In the genomic region with DNA sequence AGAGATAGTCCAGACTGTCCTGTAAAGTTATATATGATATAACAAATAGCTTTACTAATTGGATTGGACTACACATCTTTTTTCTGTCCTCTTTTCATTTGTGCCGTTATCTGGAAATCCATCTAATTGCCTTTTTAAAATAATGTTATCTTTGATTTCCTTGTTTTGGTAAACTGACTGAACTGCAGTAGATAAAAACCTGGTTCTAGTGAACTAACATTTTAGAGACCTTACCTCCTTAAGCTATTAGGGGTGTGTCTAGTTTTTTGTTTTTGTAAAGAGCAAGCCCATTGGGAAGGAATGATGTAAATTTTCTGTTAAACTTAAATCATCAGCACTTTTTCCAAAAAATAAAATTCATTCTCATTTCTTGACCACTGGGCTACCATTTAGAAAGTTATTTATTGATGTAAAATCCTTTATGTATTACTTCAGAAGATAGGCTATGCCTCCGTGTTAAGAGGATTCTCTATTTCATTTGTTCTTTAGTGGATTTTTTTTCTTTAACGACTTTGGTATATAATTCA, we compare ENCODE assay signal across 8 cellular contexts. TPM values are rescaled to one million over a fixed set of nuclear protein-coding genes. Genes with fewer than 3 reads are reported as not detected.
DNase-seq lines count a peak whose midpoint lies in the region; ATAC-seq and TF ChIP-seq lines count a peak whose summit lies in the region.

No MANE protein-coding gene starts in this region.

- H3K27me3 Mint-ChIP-seq in CD8-positive, alpha-beta T cell (ENCODE audit: low read depth) = no peaks in the 10 kb centered on the region
- H3K27me3 Mint-ChIP-seq in effector memory CD8-positive, alpha-beta T cell = no peaks in the 10 kb centered on the region
- H3K27me3 Mint-ChIP-seq in osteocyte (ENCODE audit: unreplicated experiment) = no peaks in the 10 kb centered on the region

- H3K4me1 Mint-ChIP-seq in CD8-positive, alpha-beta T cell (ENCODE audit: low read depth) = peaks cover 57% of the 10 kb centered on the region
- H3K4me1 Mint-ChIP-seq in effector memory CD8-positive, alpha-beta T cell (ENCODE audit: low read depth in 2 of 2) = peaks cover 47 to 64% of the 10 kb centered on the region in 2 donors
- peaks cover 65% of the 10 kb centered on the region for H3K4me1 Mint-ChIP-seq in osteocyte (ENCODE audit: unreplicated experiment)

- no peaks in the 10 kb centered on the region for H3K9me2 ChIP-seq in MM.1S (replicated peaks; ENCODE audit: insufficient read depth, low read length)

- H3K36me3 ChIP-seq in CD8-positive, alpha-beta T cell (ENCODE audit: insufficient read depth, low read length) = peaks cover 5% of the 10 kb centered on the region
- H3K36me3 ChIP-seq in MM.1S (replicated peaks; ENCODE audit: insufficient read depth, low read length) = peaks cover 25% of the 10 kb centered on the region; the same call in 1 of the 2 replicates

- no peaks in the 10 kb centered on the region for H3K27me3 ChIP-seq in CD8-positive, alpha-beta T cell (ENCODE audit: insufficient read depth, low read length)
- H3K27me3 ChIP-seq in MM.1S (replicated peaks; ENCODE audit: insufficient read depth, low read length) = no peaks in the 10 kb centered on the region

- peaks cover 71% of the 10 kb centered on the region for H3K79me2 ChIP-seq in MM.1S (ENCODE audit: low read length)

- H3K36me3 Mint-ChIP-seq in CD8-positive, alpha-beta T cell = peaks cover 37% of the 10 kb centered on the region
- peaks cover 46% of the 10 kb centered on the region for H3K36me3 Mint-ChIP-seq in effector memory CD8-positive, alpha-beta T cell (ENCODE audit: insufficient read depth)
- peaks cover 22% of the 10 kb centered on the region for H3K36me3 Mint-ChIP-seq in osteocyte (ENCODE audit: unreplicated experiment)

- no peaks in the 10 kb centered on the region for H3K9me3 ChIP-seq in CD8-positive, alpha-beta T cell (ENCODE audit: low read length)
- no peaks in the 10 kb centered on the region for H3K9me3 ChIP-seq in MM.1S (replicated peaks; ENCODE audit: insufficient read depth, low read length)

- H3K4me3 ChIP-seq in CD8-positive, alpha-beta T cell (ENCODE audit: low read depth, low read length) = peak overlapping the region; percentile 83
- H3K4me3 ChIP-seq in MM.1S (ENCODE audit: low read length) = peak overlapping the region; percentile 97

- peaks cover 20% of the 10 kb centered on the region for H3F3A ChIP-seq in MM.1S (ENCODE audit: insufficient read depth, low read length)

- no peak for TF ChIP-seq CTCF in CD8-positive, alpha-beta T cell (IDR thresholded peaks at IDR 0.05)
- TF ChIP-seq CTCF in MM.1S (IDR thresholded peaks at IDR 0.05; ENCODE audit: low read length) = no peak
- no peak for TF ChIP-seq CTCF in osteocyte (IDR thresholded peaks at IDR 0.05)

- peak overlapping the region; percentile 100 for H3K4me3 Mint-ChIP-seq in CD8-positive, alpha-beta T cell
- peak overlapping the region; percentile 98 to 99 for H3K4me3 Mint-ChIP-seq in effector memory CD8-positive, alpha-beta T cell
- peak overlapping the region; percentile 99 for H3K4me3 Mint-ChIP-seq in osteocyte (ENCODE audit: unreplicated experiment)

- ATAC-seq in CD8-positive, alpha-beta T cell = no peak
- no peak for ATAC-seq in effector memory CD8-positive, alpha-beta T cell (replicated peaks)
- ATAC-seq in HG03571 (IDR thresholded peaks at IDR 0.05; ENCODE audit: unreplicated experiment) (no peak), GM18868 (IDR thresholded peaks at IDR 0.05; ENCODE audit: unreplicated experiment) (no peak)

- peak overlapping the region; percentile 99 for H3K27ac ChIP-seq in CD8-positive, alpha-beta T cell (ENCODE audit: low read depth, low read length)
- H3K27ac ChIP-seq in MM.1S (ENCODE audit: low read length) = no peak overlapping the region

- H3K27ac Mint-ChIP-seq in CD8-positive, alpha-beta T cell = peak overlapping the region; percentile 80
- H3K27ac Mint-ChIP-seq in effector memory CD8-positive, alpha-beta T cell = peak overlapping the region; percentile 99 to 100
- H3K27ac Mint-ChIP-seq in osteocyte (ENCODE audit: unreplicated experiment) = peak overlapping the region; percentile 100

- POLR2A ChIA-PET in CD8-positive, alpha-beta T cell (lab: Charles Lee) = interaction anchor here (1.0 to 3.5 kb wide), 6 partner anchors 8 to 567 kb away, joined by 4 to 36 read pairs (median 4); no protein-coding TSS in a partner anchor

- CTCF ChIA-PET in CD8-positive, alpha-beta T cell (lab: Charles Lee) = interaction anchor here (0.8 to 1.2 kb wide), 3 partner anchors 15 to 73 kb away, joined by 4 to 7 read pairs (median 4); a partner anchor contains a TSS

- no peaks in the 10 kb centered on the region for H3K9me3 Mint-ChIP-seq in CD8-positive, alpha-beta T cell
- H3K9me3 Mint-ChIP-seq in effector memory CD8-positive, alpha-beta T cell = no peaks in the 10 kb centered on the region
- H3K9me3 Mint-ChIP-seq in osteocyte (ENCODE audit: unreplicated experiment) = no peaks in the 10 kb centered on the region

- peak overlapping the region; percentile 99 for H3K9ac ChIP-seq in MM.1S (ENCODE audit: low read length)

- H3K4me1 ChIP-seq in CD8-positive, alpha-beta T cell (ENCODE audit: insufficient read depth, low read length) = peaks cover 40% of the 10 kb centered on the region
- H3K4me1 ChIP-seq in MM.1S (ENCODE audit: low read length) = peaks cover 31% of the 10 kb centered on the region

- intact Hi-C loops in CD8-positive, alpha-beta T cell (cut with DNase I, micrococcal nuclease) = loop anchor here (2.0 to 10.0 kb wide), 13 partner anchors 15 to 983 kb away; a partner anchor contains a TSS

- DNase-seq in CD8-positive, alpha-beta T cell = no peak
- DNase-seq in MM.1S (no peak), osteocyte (ENCODE audit: extremely low spot score, unreplicated experiment) (no peak), NCI-H2196 (lab: John Stamatoyannopoulos, UW; ENCODE audit: unreplicated experiment) (no peak), SW480 (ENCODE audit: low spot score) (no peak)
- no peak for DNase-seq in effector memory CD8-positive, alpha-beta T cell

- H4K20me1 ChIP-seq in MM.1S (ENCODE audit: insufficient read depth, low read length) = peaks cover 62% of the 10 kb centered on the region

- peak overlapping the region; percentile 50 for H3K4me2 ChIP-seq in MM.1S (ENCODE audit: low read depth, low read length)

- no peak overlapping the region for H2AFZ ChIP-seq in MM.1S (ENCODE audit: low read length)

RNA-seq across cellular contexts. Expression of a gene that starts 1.2 kb away (rescaled TPM):
- total RNA-seq in CD8-positive, alpha-beta T cell = 1 to 10 TPM; 1.5 to 2.3 TPM
- total RNA-seq in osteocyte = 8.6 and 10.1 TPM in 2 replicates

RNA-seq across cellular contexts. Expression of a gene that starts 2.1 kb away (rescaled TPM):
- total RNA-seq in CD8-positive, alpha-beta T cell = 100 to 1,000 TPM; 242 to 255 TPM
- 84.7 and 97.2 TPM in 2 replicates for total RNA-seq in osteocyte
